1 cellular context compared by ENCODE assay signal in genomic region chr20:58982406-58983114, GRCh38.
A peak's percentile ranks its signal among the peaks of the same experiment; 100 is the strongest.
TF ChIP-seq lines count a peak whose summit lies in the region.

No MANE protein-coding gene starts in this region.

TF ChIP-seq in GM12878, 131 proteins besides CTCF, POLR2A, EP300 and RAD21:
- TF ChIP-seq NFYA (IDR thresholded peaks at IDR 0.05; ENCODE audit: borderline replicate concordance, low read depth, low read length) (no peak), POU2F2 (IDR thresholded peaks at IDR 0.05; ENCODE audit: borderline replicate concordance, low read depth, low read length) (0 out of 3 replicates have a peak, but pooled peaks have one; percentile 23)
